8 cellular contexts compared by ENCODE assay signal in genomic region chr9:136885950-136886578, GRCh38. TPM values are rescaled to one million over a fixed set of nuclear protein-coding genes. Genes with fewer than 3 reads are reported as not detected.
A peak's percentile ranks its signal among the peaks of the same experiment; 100 is the strongest.
DNase-seq lines count a peak whose midpoint lies in the region; ATAC-seq and TF ChIP-seq lines count a peak whose summit lies in the region.

TRAF2 (plus strand) TSS chr9:136886516; CDS start chr9:136898741, 12,225 bp downstream.

- peak within 1 kb of the TSS; percentile 78 for H3K27ac Mint-ChIP-seq in activated naive CD4-positive, alpha-beta T cell treated with anti-CD3 and anti-CD28 coated beads, Interleukin-2, amount 10 ng/mL, durations not matched to agents 7 days and 5 days

- peaks cover 14% of the 10 kb centered on the region for H3K36me3 Mint-ChIP-seq in activated naive CD4-positive, alpha-beta T cell treated with anti-CD3 and anti-CD28 coated beads, Interleukin-2, amount 10 ng/mL, durations not matched to agents 7 days and 5 days

- no peak for TF ChIP-seq CTCF in GM06990 (IDR thresholded peaks at IDR 0.05; ENCODE audit: insufficient read depth, low read length, poor library complexity, severe bottlenecking)
- no peak for TF ChIP-seq CTCF in suprapubic skin (IDR thresholded peaks at IDR 0.05)

- H3K4me3 Mint-ChIP-seq in activated naive CD4-positive, alpha-beta T cell treated with anti-CD3 and anti-CD28 coated beads, Interleukin-2, amount 10 ng/mL, durations not matched to agents 7 days and 5 days = peak within 1 kb of the TSS; percentile 95

- H3K9me3 ChIP-seq in SK-N-MC (ENCODE audit: low read depth, low read length) = no peaks in the 10 kb centered on the region
- H3K9me3 ChIP-seq in suprapubic skin = no peaks in the 10 kb centered on the region

- WGBS in suprapubic skin = no CpG with 5 or more reads among the region's 88 CpGs

- ATAC-seq in HG02571 (IDR thresholded peaks at IDR 0.05; ENCODE audit: unreplicated experiment) = peak; percentile 76

- no peaks in the 10 kb centered on the region for H3K9me3 Mint-ChIP-seq in activated naive CD4-positive, alpha-beta T cell treated with anti-CD3 and anti-CD28 coated beads, Interleukin-2, amount 10 ng/mL, durations not matched to agents 7 days and 5 days

- DNase-seq in GM06990 (ENCODE audit: extremely low read depth, insufficient read length) = peak; percentile 100
- peak; percentile 92 for DNase-seq in NCI-H1048 (lab: John Stamatoyannopoulos, UW)
- DNase-seq in SK-N-MC (ENCODE audit: low read depth, low spot score) = peak; percentile 91
- peak; percentile 98 for DNase-seq in activated naive CD4-positive, alpha-beta T cell treated with anti-CD3 and anti-CD28 coated beads, Interleukin-2, amount 10 ng/mL, durations not matched to agents 7 days and 5 days
- peak; percentile 97 for DNase-seq in globus pallidus (ENCODE audit: low spot score)
- peak; percentile 79 to 98 (median 95) for DNase-seq in nucleus accumbens (lab: John Stamatoyannopoulos, UW)
- DNase-seq in suprapubic skin (ENCODE audit: low spot score in 2 of 2) = peak; percentile 97 to 98

- H3K27ac ChIP-seq in SK-N-MC = peak within 1 kb of the TSS; percentile 54; the same call in 1 of the 2 replicates
- peak within 1 kb of the TSS; percentile 85 for H3K27ac ChIP-seq in suprapubic skin

- peak within 1 kb of the TSS; percentile 89 for H3K9ac ChIP-seq in SK-N-MC (ENCODE audit: insufficient read length)

- H3K27me3 ChIP-seq in GM06990 (replicated peaks; ENCODE audit: control insufficient read depth, insufficient read depth, low read length) = no peaks in the 10 kb centered on the region
- H3K27me3 ChIP-seq in suprapubic skin = no peaks in the 10 kb centered on the region

- H3K36me3 ChIP-seq in GM06990 (ENCODE audit: control insufficient read depth, insufficient read depth, low read length) (peaks cover 11% of the 10 kb centered on the region), SK-N-MC (ENCODE audit: insufficient read depth, low read length) (peaks cover 7% of the 10 kb centered on the region; the same call in 1 of the 2 replicates), suprapubic skin (no peaks in the 10 kb centered on the region)

- TF ChIP-seq POLR2A in suprapubic skin (IDR thresholded peaks at IDR 0.05) = no peak

- CTCF ChIA-PET in activated naive CD4-positive, alpha-beta T cell treated with anti-CD3 and anti-CD28 coated beads, Interleukin-2, amount 10 ng/mL, durations not matched to agents 7 days and 5 days (lab: Charles Lee) = interaction anchor here (0.9 kb wide), 1 partner anchor 44 kb away, joined by 3 read pairs; the partner anchor contains the start of gene AJM1

- TF ChIP-seq EP300 in suprapubic skin (IDR thresholded peaks at IDR 0.05) = no peak

- peaks cover 43% of the 10 kb centered on the region for H3K4me1 ChIP-seq in suprapubic skin

- H3K4me3 ChIP-seq in GM06990 (replicated peaks; ENCODE audit: low read depth, low read length) = peak within 1 kb of the TSS; percentile 93
- peak within 1 kb of the TSS; percentile 94 for H3K4me3 ChIP-seq in SK-N-MC
- H3K4me3 ChIP-seq in suprapubic skin = peak within 1 kb of the TSS; percentile 98

- H3K4me1 Mint-ChIP-seq in activated naive CD4-positive, alpha-beta T cell treated with anti-CD3 and anti-CD28 coated beads, Interleukin-2, amount 10 ng/mL, durations not matched to agents 7 days and 5 days = peaks cover 49% of the 10 kb centered on the region

- H3K27me3 Mint-ChIP-seq in activated naive CD4-positive, alpha-beta T cell treated with anti-CD3 and anti-CD28 coated beads, Interleukin-2, amount 10 ng/mL, durations not matched to agents 7 days and 5 days = no peaks in the 10 kb centered on the region

RNA-seq across cellular contexts. Expression of gene TRAF2, which starts in this region (rescaled TPM):
- 10 to 100 TPM in 2 of 4 donors, 1 to 10 TPM in 2; 8.6 to 16.1 (median 10.5) TPM for total RNA-seq in suprapubic skin

Comparison
In these comparisons a context has a peak if more than half of its experiments do, and no peak if none do; other contexts are left out.
1. Peak in every context shown above with its lines: DNase-seq, ATAC-seq, H3K4me3 ChIP-seq and H3K27ac ChIP-seq.